In the genomic region with DNA sequence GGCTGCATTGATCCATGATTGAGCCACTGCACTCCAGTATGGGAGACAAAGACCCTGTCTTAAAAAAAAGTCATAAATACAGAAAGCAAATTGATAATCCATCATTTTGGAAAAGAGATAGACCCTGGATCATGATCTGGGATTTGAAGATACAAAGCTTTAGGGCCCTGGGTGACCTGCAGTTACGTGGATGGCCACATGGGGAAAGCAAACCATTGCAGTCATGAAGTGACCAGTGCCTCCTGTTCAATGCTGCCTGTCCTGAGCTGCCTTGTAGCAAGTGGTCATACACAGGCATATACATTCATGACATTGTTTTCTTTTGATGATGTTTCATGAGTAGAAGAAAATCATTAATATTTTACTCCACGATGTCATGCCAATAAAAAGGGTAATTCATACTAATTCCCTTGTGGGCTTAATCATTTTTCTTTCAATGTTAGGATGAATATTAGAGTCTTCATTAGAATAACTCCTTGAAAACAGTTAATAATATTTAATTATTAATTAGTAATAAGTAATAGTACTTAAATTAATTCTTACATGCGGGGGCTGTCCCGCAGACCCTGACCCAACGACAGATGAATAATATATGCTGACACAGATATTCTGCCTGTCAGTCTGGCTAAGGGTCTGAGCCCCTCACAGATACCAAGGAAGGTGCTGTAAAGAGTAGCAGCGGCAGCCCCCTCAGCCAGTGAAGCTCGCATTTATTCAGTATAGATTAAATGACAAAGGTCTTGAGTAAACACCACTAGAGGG, we compare ENCODE assay signal across 1 cellular context.
TF ChIP-seq lines count a peak whose summit lies in the region.

No MANE protein-coding gene starts in this region.

TF ChIP-seq in K562, 482 proteins besides CTCF, POLR2A, EP300 and RAD21 (continued from another document):
- TF ChIP-seq, protein P1, sequence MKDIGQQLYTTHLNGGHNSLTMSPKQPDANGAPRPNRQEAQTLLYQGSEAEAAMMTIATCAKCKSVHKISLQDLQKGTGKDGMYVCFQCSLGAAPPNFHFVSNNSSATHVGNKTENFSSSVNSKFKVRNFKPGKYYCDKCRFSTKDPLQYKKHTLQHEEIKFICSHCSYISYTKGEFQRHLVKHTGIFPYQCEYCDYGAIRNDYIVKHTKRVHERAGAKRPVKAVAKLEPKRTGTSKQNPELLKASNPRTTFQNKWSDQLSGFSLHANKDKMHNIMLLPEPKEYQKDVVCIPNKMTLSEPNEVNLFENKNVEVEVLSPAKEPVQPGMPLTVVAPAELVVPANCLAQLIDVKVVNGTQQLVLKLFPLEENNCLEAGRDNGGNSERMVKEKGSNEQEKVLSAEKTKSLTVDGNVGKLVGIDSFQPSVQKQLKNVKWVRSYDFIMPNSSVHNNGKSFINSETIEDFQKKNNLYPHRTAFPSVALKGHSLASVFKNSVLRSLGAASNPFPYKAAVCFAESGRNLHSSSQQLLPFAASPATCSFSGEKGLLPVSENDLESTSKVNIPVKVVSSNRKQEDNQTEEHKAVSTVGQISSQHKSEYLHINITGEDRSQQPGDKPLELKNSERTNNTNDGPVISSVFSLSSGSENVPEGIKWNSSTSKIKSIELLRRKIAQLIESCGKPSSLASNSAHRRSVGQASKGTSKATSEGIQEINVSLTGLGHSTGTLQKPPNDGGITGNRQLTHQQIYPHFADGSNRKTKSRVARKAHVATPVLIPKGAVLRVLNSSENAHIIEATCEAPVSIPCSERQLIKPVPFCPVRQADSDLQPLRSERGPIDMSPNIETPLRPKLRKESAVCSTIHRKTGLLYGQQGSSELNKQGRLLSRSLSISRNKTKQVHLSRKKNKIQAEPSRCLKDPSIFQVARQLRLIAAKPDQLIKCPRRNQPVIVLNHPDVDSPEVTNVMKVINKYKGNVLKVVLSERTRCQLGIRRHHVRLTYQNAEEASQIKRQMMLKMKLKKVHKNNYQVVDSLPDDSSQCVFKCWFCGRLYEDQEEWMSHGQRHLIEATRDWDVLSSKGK (CRISPR knock-in tag; IDR thresholded peaks at IDR 0.05) = no peak
- TF ChIP-seq RFX7 (CRISPR knock-in tag; IDR thresholded peaks at IDR 0.05) (no peak), RBM22 (IDR thresholded peaks at IDR 0.05; ENCODE audit: low read depth, low read length, poor library complexity, severe bottlenecking) (no peak), NR2C1 (IDR thresholded peaks at IDR 0.05) (no peak), NR2C1 (tag; IDR thresholded peaks at IDR 0.05) (no peak), COPS2 (conservative IDR thresholded peaks at IDR 0.05) (no peak), SMARCB1 (IDR thresholded peaks at IDR 0.05; ENCODE audit: insufficient read length, low read depth) (no peak), ZNF41 (CRISPR knock-in tag; conservative IDR thresholded peaks at IDR 0.05) (no peak), ZNF133 (CRISPR knock-in tag; IDR thresholded peaks at IDR 0.05) (no peak), TAF9B (IDR thresholded peaks at IDR 0.05; ENCODE audit: partially characterized antibody) (no peak), MEF2D (tag; conservative IDR thresholded peaks at IDR 0.05; ENCODE audit: low read depth) (no peak)
- TF ChIP-seq, protein P2, sequence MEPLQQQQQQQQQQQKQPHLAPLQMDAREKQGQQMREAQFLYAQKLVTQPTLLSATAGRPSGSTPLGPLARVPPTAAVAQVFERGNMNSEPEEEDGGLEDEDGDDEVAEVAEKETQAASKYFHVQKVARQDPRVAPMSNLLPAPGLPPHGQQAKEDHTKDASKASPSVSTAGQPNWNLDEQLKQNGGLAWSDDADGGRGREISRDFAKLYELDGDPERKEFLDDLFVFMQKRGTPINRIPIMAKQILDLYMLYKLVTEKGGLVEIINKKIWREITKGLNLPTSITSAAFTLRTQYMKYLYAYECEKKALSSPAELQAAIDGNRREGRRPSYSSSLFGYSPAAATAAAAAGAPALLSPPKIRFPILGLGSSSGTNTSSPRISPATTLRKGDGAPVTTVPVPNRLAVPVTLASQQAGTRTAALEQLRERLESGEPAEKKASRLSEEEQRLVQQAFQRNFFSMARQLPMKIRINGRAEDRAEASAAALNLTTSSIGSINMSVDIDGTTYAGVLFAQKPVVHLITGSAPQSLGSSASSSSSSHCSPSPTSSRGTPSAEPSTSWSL (CRISPR knock-in tag; IDR thresholded peaks at IDR 0.05; ENCODE audit: borderline replicate concordance) = no peak
- TF ChIP-seq, protein P3, sequence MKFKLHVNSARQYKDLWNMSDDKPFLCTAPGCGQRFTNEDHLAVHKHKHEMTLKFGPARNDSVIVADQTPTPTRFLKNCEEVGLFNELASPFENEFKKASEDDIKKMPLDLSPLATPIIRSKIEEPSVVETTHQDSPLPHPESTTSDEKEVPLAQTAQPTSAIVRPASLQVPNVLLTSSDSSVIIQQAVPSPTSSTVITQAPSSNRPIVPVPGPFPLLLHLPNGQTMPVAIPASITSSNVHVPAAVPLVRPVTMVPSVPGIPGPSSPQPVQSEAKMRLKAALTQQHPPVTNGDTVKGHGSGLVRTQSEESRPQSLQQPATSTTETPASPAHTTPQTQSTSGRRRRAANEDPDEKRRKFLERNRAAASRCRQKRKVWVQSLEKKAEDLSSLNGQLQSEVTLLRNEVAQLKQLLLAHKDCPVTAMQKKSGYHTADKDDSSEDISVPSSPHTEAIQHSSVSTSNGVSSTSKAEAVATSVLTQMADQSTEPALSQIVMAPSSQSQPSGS (CRISPR knock-in tag; IDR thresholded peaks at IDR 0.05) = no peak
- TF ChIP-seq, protein P4, sequence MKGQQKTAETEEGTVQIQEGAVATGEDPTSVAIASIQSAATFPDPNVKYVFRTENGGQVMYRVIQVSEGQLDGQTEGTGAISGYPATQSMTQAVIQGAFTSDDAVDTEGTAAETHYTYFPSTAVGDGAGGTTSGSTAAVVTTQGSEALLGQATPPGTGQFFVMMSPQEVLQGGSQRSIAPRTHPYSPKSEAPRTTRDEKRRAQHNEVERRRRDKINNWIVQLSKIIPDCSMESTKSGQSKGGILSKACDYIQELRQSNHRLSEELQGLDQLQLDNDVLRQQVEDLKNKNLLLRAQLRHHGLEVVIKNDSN (CRISPR knock-in tag; IDR thresholded peaks at IDR 0.05) = no peak
